In genomic region chr15:90154861-90155626, GRCh38 we compare ENCODE assay signal across 13 cellular contexts. TPM values are rescaled to one million over a fixed set of nuclear protein-coding genes. Genes with fewer than 3 reads are reported as not detected.
DNase-seq lines count a peak whose midpoint lies in the region; ATAC-seq and TF ChIP-seq lines count a peak whose summit lies in the region.
"Had no signal": no experiment of that assay in that cellular context is flagged by ENCODE, and none has a peak within 500 bp of the region (broad histone marks: within the 10 kb centered on the region; RNA-seq: fewer than 3 reads in every experiment).

No MANE protein-coding gene starts in this region.

- POLR2A ChIA-PET in activated CD4-positive, alpha-beta memory T cell treated with anti-CD3 and anti-CD28 coated beads, Interleukin-2, amount 10 ng/mL, durations not matched to agents 7 days and 5 days (lab: Charles Lee), result interaction anchor here (0.6 kb wide), 1 partner anchor 252 kb away, joined by 3 read pairs; no protein-coding TSS in a partner anchor

- no peaks in the 10 kb centered on the region for H3K36me3 Mint-ChIP-seq in activated naive CD4-positive, alpha-beta T cell treated with anti-CD3 and anti-CD28 coated beads for 36 hours (ENCODE audit: low read depth)
- no peaks in the 10 kb centered on the region for H3K36me3 Mint-ChIP-seq in activated CD4-positive, alpha-beta memory T cell treated with anti-CD3 and anti-CD28 coated beads, Interleukin-2, amount 10 ng/mL, durations not matched to agents 7 days and 5 days (ENCODE audit: low read depth)

- H3K27me3 ChIP-seq in tibial nerve, result no peaks in the 10 kb centered on the region
- H3K27me3 ChIP-seq: spleen had no signal

- no peak overlapping the region for H3K4me3 Mint-ChIP-seq in activated naive CD4-positive, alpha-beta T cell treated with anti-CD3 and anti-CD28 coated beads for 36 hours
- no peak overlapping the region for H3K4me3 Mint-ChIP-seq in activated CD4-positive, alpha-beta memory T cell treated with anti-CD3 and anti-CD28 coated beads, Interleukin-2, amount 10 ng/mL, durations not matched to agents 7 days and 5 days

- no peak for ATAC-seq in GM21447 (IDR thresholded peaks at IDR 0.05; ENCODE audit: unreplicated experiment)

- H3K36me3 ChIP-seq in tibial nerve, result no peaks in the 10 kb centered on the region
- H3K36me3 ChIP-seq: spleen had no signal

- H3K4me3 ChIP-seq in tibial nerve, result no peak overlapping the region
- H3K4me3 ChIP-seq: spleen had no signal

- H3K27me3 Mint-ChIP-seq in activated naive CD4-positive, alpha-beta T cell treated with anti-CD3 and anti-CD28 coated beads for 36 hours (ENCODE audit: low read depth), result no peaks in the 10 kb centered on the region
- no peaks in the 10 kb centered on the region for H3K27me3 Mint-ChIP-seq in activated CD4-positive, alpha-beta memory T cell treated with anti-CD3 and anti-CD28 coated beads, Interleukin-2, amount 10 ng/mL, durations not matched to agents 7 days and 5 days

- no peaks in the 10 kb centered on the region for H3K9me3 ChIP-seq in tibial nerve
- H3K9me3 ChIP-seq: spleen had no signal

- H3K4me1 ChIP-seq in tibial nerve, result peaks cover 0 to 26% (median 12%) of the 10 kb centered on the region in 4 donors

- H3K27ac Mint-ChIP-seq in activated naive CD4-positive, alpha-beta T cell treated with anti-CD3 and anti-CD28 coated beads for 36 hours, result no peak overlapping the region
- H3K27ac Mint-ChIP-seq in activated CD4-positive, alpha-beta memory T cell treated with anti-CD3 and anti-CD28 coated beads, Interleukin-2, amount 10 ng/mL, durations not matched to agents 7 days and 5 days, result no peak overlapping the region

- no peaks in the 10 kb centered on the region for H3K4me1 Mint-ChIP-seq in activated naive CD4-positive, alpha-beta T cell treated with anti-CD3 and anti-CD28 coated beads for 36 hours (ENCODE audit: low read depth)
- peaks cover 25% of the 10 kb centered on the region for H3K4me1 Mint-ChIP-seq in activated CD4-positive, alpha-beta memory T cell treated with anti-CD3 and anti-CD28 coated beads, Interleukin-2, amount 10 ng/mL, durations not matched to agents 7 days and 5 days

- TF ChIP-seq POLR2A in tibial nerve (IDR thresholded peaks at IDR 0.05), result no peak

- TF ChIP-seq CTCF in tibial nerve (IDR thresholded peaks at IDR 0.05), result no peak

- peak in 1 of 2 donors; percentile 22 for TF ChIP-seq EP300 in tibial nerve (IDR thresholded peaks at IDR 0.05)

- H3K27ac ChIP-seq in tibial nerve, result peak overlapping the region in 3 of 4 donors; percentile 23 to 40 (median 37)
- H3K27ac ChIP-seq: spleen had no signal

- 47 to 63% methylated on average over 16 of the region's 16 CpGs for WGBS in tibial nerve, 2 donors

- H3K9me3 Mint-ChIP-seq in activated naive CD4-positive, alpha-beta T cell treated with anti-CD3 and anti-CD28 coated beads for 36 hours, result no peaks in the 10 kb centered on the region
- H3K9me3 Mint-ChIP-seq in activated CD4-positive, alpha-beta memory T cell treated with anti-CD3 and anti-CD28 coated beads, Interleukin-2, amount 10 ng/mL, durations not matched to agents 7 days and 5 days, result no peaks in the 10 kb centered on the region

- peak; percentile 8 for DNase-seq in DMS153 (lab: John Stamatoyannopoulos, UW)
- no peak for DNase-seq in DMS153 treated with DMSO at 0.1 percent for 48 hours (lab: John Stamatoyannopoulos, UW; ENCODE audit: unreplicated experiment)
- DNase-seq in SHP77 treated with DMSO at 0.1 percent for 48 hours (lab: John Stamatoyannopoulos, UW), result peak; percentile 27
- DNase-seq in fibroblast of the conjunctiva (ENCODE audit: low read depth), result peak; percentile 20
- no peak for DNase-seq in tibial nerve (ENCODE audit: low spot score in 2 of 2)
- no peak for DNase-seq in activated naive CD4-positive, alpha-beta T cell treated with anti-CD3 and anti-CD28 coated beads for 36 hours
- DNase-seq in activated CD4-positive, alpha-beta memory T cell treated with anti-CD3 and anti-CD28 coated beads, Interleukin-2, amount 10 ng/mL, durations not matched to agents 7 days and 5 days, result no peak
- DNase-seq: 8988T; effector CD8-positive, alpha-beta T cell; NCI-H1930; spleen; T-helper 2 cell had no signal

- CTCF ChIA-PET in activated naive CD4-positive, alpha-beta T cell treated with anti-CD3 and anti-CD28 coated beads for 36 hours (lab: Charles Lee), result interaction anchor here (0.7 to 1.3 kb wide), 3 partner anchors 23 to 66 kb away, joined by 3 to 6 read pairs (median 3); no protein-coding TSS in a partner anchor
- CTCF ChIA-PET in activated CD4-positive, alpha-beta memory T cell treated with anti-CD3 and anti-CD28 coated beads, Interleukin-2, amount 10 ng/mL, durations not matched to agents 7 days and 5 days (lab: Charles Lee), result no interaction called here

- intact Hi-C loops in activated naive CD4-positive, alpha-beta T cell treated with anti-CD3 and anti-CD28 coated beads for 36 hours (cut with micrococcal nuclease), result no loop called here

RNA-seq across cellular contexts. Expression of gene SEMA4B, which starts 46.1 kb away (rescaled TPM):
- 100 to 1,000 TPM in 1 of 4 donors, 10 to 100 TPM in 3; 43.1 to 104 (median 59.0) TPM for total RNA-seq in tibial nerve
- total RNA-seq in activated naive CD4-positive, alpha-beta T cell treated with anti-CD3 and anti-CD28 coated beads for 36 hours, result 1 to 10 TPM; 6.8 to 8.6 TPM
- total RNA-seq in activated CD4-positive, alpha-beta memory T cell treated with anti-CD3 and anti-CD28 coated beads, Interleukin-2, amount 10 ng/mL, durations not matched to agents 7 days and 5 days, result 10 to 100 TPM; 29.7 to 29.9 TPM

RNA-seq across cellular contexts. Expression of gene IDH2, which starts 52.8 kb away (rescaled TPM):
- 10 to 100 TPM; 15.7 to 41.4 (median 20.3) TPM for total RNA-seq in tibial nerve
- total RNA-seq in activated naive CD4-positive, alpha-beta T cell treated with anti-CD3 and anti-CD28 coated beads for 36 hours, result 100 to 1,000 TPM; 225 to 229 TPM
- 100 to 1,000 TPM; 218 to 224 TPM for total RNA-seq in activated CD4-positive, alpha-beta memory T cell treated with anti-CD3 and anti-CD28 coated beads, Interleukin-2, amount 10 ng/mL, durations not matched to agents 7 days and 5 days

Comparison
In these comparisons a context has a peak if more than half of its experiments do, and no peak if none do; other contexts are left out.
1. DNase-seq: peak in DMS153 (single experiment), SHP77 treated with DMSO at 0.1 percent for 48 hours (single experiment) and fibroblast of the conjunctiva (single experiment); none in DMS153 treated with DMSO at 0.1 percent for 48 hours (single experiment), tibial nerve (0 of 2), activated naive CD4-positive, alpha-beta T cell treated with anti-CD3 and anti-CD28 coated beads for 36 hours (single experiment) and activated CD4-positive, alpha-beta memory T cell treated with anti-CD3 and anti-CD28 coated beads, Interleukin-2, amount 10 ng/mL, durations not matched to agents 7 days and 5 days (single experiment).
2. RNA of gene IDH2, which starts 52.8 kb away (total RNA-seq): 225 to 229 TPM in activated naive CD4-positive, alpha-beta T cell treated with anti-CD3 and anti-CD28 coated beads for 36 hours and 218 to 224 TPM in activated CD4-positive, alpha-beta memory T cell treated with anti-CD3 and anti-CD28 coated beads, Interleukin-2, amount 10 ng/mL, durations not matched to agents 7 days and 5 days; 15.7 to 41.4 TPM in tibial nerve; every median in the first group is over 4 times any median in the second.